In genomic region chr4:74365761-74366160, GRCh38 we compare ENCODE assay signal across 9 cellular contexts. TPM values are rescaled to one million over a fixed set of nuclear protein-coding genes. Genes with fewer than 3 reads are reported as not detected.
DNase-seq lines count a peak whose midpoint lies in the region; ATAC-seq, FAIRE-seq and TF ChIP-seq lines count a peak whose summit lies in the region.
"Had no signal": no experiment of that assay in that cellular context is flagged by ENCODE, and none has a peak within 500 bp of the region (broad histone marks: within the 10 kb centered on the region; RNA-seq: fewer than 3 reads in every experiment).

No MANE protein-coding gene starts in this region.

- H3K4me3 ChIP-seq in NT2/D1 (ENCODE audit: insufficient read length, low read depth) (peak overlapping the region; percentile 56), fibroblast of pulmonary artery (replicated peaks; ENCODE audit: low read depth, low read length) (peak overlapping the region; percentile 63), pancreas (no peak overlapping the region)
- H3K4me3 ChIP-seq: uterus had no signal

- DNase-seq in EH (ENCODE audit: low read depth) = peak; percentile 19
- DNase-seq in NT2/D1 (ENCODE audit: low read depth, low spot score) = no peak
- DNase-seq in fibroblast of pulmonary artery (ENCODE audit: low read depth) = peak; percentile 23
- DNase-seq in pancreas = peak; percentile 12 to 57 (median 36)
- DNase-seq in activated CD4-positive, alpha-beta T cell treated with anti-CD3 and anti-CD28 coated beads for 1 hour = no peak
- no peak for DNase-seq in activated T-cell treated with anti-CD3 and anti-CD28 coated beads for 4 hours

- intact Hi-C loops in pancreas (cut with DNase I) = no loop called here

- H3K4me1 ChIP-seq in NT2/D1 (ENCODE audit: insufficient read depth, insufficient read length) (no peaks in the 10 kb centered on the region), pancreas (peaks cover 0 to 14% (median 4%) of the 10 kb centered on the region in 3 donors)
- H3K4me1 ChIP-seq: uterus had no signal

- no peak for FAIRE-seq in pancreas (lab: Jason Lieb, UNC)

- no peaks in the 10 kb centered on the region for H3K36me3 ChIP-seq in NT2/D1 (ENCODE audit: insufficient read depth, insufficient read length, low read length)
- no peaks in the 10 kb centered on the region for H3K36me3 ChIP-seq in pancreas
- H3K36me3 ChIP-seq: uterus had no signal

- peak in 3 of 4 donors; percentile 49 to 65 (median 64) for ATAC-seq in pancreas
- no peak for ATAC-seq in HG03378 (IDR thresholded peaks at IDR 0.05; ENCODE audit: unreplicated experiment)
- ATAC-seq in GM21825 (IDR thresholded peaks at IDR 0.05; ENCODE audit: unreplicated experiment) = no peak

- H3K9ac ChIP-seq in NT2/D1 (ENCODE audit: insufficient read length, low read depth) = no peak overlapping the region

- no peaks in the 10 kb centered on the region for H3K9me3 ChIP-seq in NT2/D1 (ENCODE audit: insufficient read depth, low read length)
- H3K9me3 ChIP-seq in pancreas = no peaks in the 10 kb centered on the region
- H3K9me3 ChIP-seq: uterus had no signal

- H3K27ac ChIP-seq in pancreas = no peak overlapping the region
- H3K27ac ChIP-seq: uterus had no signal

- 12 to 14% methylated on average over 11 of the region's 11 CpGs for WGBS in pancreas, 2 donors

- TF ChIP-seq CTCF in fibroblast of pulmonary artery (IDR thresholded peaks at IDR 0.05; ENCODE audit: low read length, missing control alignments) = no peak
- no peak for TF ChIP-seq CTCF in pancreas (IDR thresholded peaks at IDR 0.05)

- peaks cover 29% of the 10 kb centered on the region for H3K27me3 ChIP-seq in NT2/D1 (ENCODE audit: insufficient read depth, insufficient read length)
- peaks cover 0 to 12% (median 0%) of the 10 kb centered on the region in 4 donors for H3K27me3 ChIP-seq in pancreas

RNA-seq across cellular contexts. Expression of gene EREG, which starts 0.8 kb away (rescaled TPM):
- total RNA-seq in pancreas = under 1 TPM in 3 of 6 donors, not detected in 3; 0.06 to 0.09 (median 0.09) TPM
- not detected for polyA plus RNA-seq in pancreas

RNA-seq across cellular contexts. Expression of gene EPGN, which starts 57.5 kb away (rescaled TPM):
- under 1 TPM in 1 of 6 donors, not detected in 5; 0.24 TPM for total RNA-seq in pancreas
- polyA plus RNA-seq in pancreas = not detected

Comparison
In these comparisons a context has a peak if more than half of its experiments do, and no peak if none do; other contexts are left out.
1. DNase-seq: peak in EH (single experiment), fibroblast of pulmonary artery (single experiment) and pancreas (6 of 6); none in NT2/D1 (single experiment), activated CD4-positive, alpha-beta T cell treated with anti-CD3 and anti-CD28 coated beads for 1 hour (single experiment) and activated T-cell treated with anti-CD3 and anti-CD28 coated beads for 4 hours (single experiment).
2. H3K4me3 ChIP-seq: peak in NT2/D1 (single experiment) and fibroblast of pulmonary artery (single experiment); none in pancreas (0 of 4).
3. ATAC-seq: peak in pancreas (3 of 4); none in HG03378 (single experiment) and GM21825 (single experiment).